ENCODE assay signal across 28 cellular contexts in the genomic region with DNA sequence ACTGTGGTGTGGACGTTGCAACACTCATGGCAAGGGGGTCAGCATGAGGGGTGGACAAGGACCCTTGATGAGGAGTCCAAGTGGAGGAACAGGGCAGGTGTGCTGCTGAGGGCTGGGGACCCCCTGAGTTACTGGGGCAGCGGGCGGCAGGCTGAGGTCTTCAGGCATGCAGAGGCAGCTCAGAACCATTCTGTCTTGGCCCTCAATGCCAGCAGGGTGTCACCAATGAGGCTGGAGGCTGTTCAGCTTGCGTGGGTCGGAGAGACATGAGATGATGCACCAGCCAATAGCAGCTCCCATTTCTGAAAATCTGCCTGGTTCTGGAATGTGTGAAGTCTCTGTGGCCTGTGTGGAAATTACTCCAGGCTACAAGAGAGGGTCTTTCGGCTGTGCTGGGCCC.
"Had no signal": no experiment of that assay in that cellular context is flagged by ENCODE, and none has a peak within 500 bp of the region (broad histone marks: within the 10 kb centered on the region; RNA-seq: fewer than 3 reads in every experiment).

No MANE protein-coding gene starts in this region.

- DNase-seq: activated CD4-positive, alpha-beta memory T cell treated with anti-CD3 and anti-CD28 coated beads for 36 hours; activated CD4-positive, alpha-beta T cell treated with anti-CD3 and anti-CD28 coated beads, Interleukin-2, amount 10 ng/mL, durations not matched to agents 7 days and 5 days; activated CD4-positive, CD25-positive, alpha-beta regulatory T cell; activated CD8-positive, alpha-beta memory T cell treated with anti-CD3 and anti-CD28 coated beads for 24 hours; activated naive CD8-positive, alpha-beta T cell treated with anti-CD3 and anti-CD28 coated beads, Interleukin-2, amount 50 U/mL, for 24 hours; activated T-cell treated with anti-CD3 and anti-CD28 coated beads for 4 hours; activated T-cell treated with anti-CD3 and anti-CD28 coated beads, Interleukin-2, amount 50 U/mL, for 48 hours; amniotic stem cell; brain microvascular endothelial cell; cerebellar nuclear complex; KG1; NCI-H1048; NCI-H146; NCI-H187 treated with DMSO at 0.1 percent for 48 hours; NCI-H2171 treated with DMSO at 0.1 percent for 48 hours; NCI-H226; NCI-H526 treated with DMSO at 0.1 percent for 48 hours; NK-92 treated with Interleukin-12 subunit alpha and Interleukin-12 subunit beta, amount 100 ng/mL, for 24 hours; OCI-M1; RPMI8226; T-helper 1 cell had no signal

- H3K27me3 Mint-ChIP-seq: activated naive CD8-positive, alpha-beta T cell treated with anti-CD3 and anti-CD28 coated beads, Interleukin-2, amount 50 U/mL, for 24 hours had no signal

- H3K9me3 Mint-ChIP-seq: activated CD4-positive, alpha-beta memory T cell treated with anti-CD3 and anti-CD28 coated beads for 36 hours; activated CD4-positive, alpha-beta T cell treated with anti-CD3 and anti-CD28 coated beads, Interleukin-2, amount 10 ng/mL, durations not matched to agents 7 days and 5 days; activated naive CD4-positive, alpha-beta T cell treated with anti-CD3 and anti-CD28 coated beads, Interleukin-2, amount 50 U/mL, for 72 hours; activated naive CD8-positive, alpha-beta T cell treated with anti-CD3 and anti-CD28 coated beads, Interleukin-2, amount 50 U/mL, for 24 hours; activated T-helper 17 cell treated with anti-CD3 and anti-CD28 coated beads, Interleukin-2, amount 50 U/mL, for 72 hours had no signal

- H3K27me3 ChIP-seq: brain microvascular endothelial cell, cardiac muscle cell had no signal

- H3K27ac Mint-ChIP-seq: activated CD4-positive, alpha-beta memory T cell treated with anti-CD3 and anti-CD28 coated beads for 36 hours; activated CD4-positive, alpha-beta T cell treated with anti-CD3 and anti-CD28 coated beads, Interleukin-2, amount 10 ng/mL, durations not matched to agents 7 days and 5 days; activated naive CD8-positive, alpha-beta T cell treated with anti-CD3 and anti-CD28 coated beads, Interleukin-2, amount 50 U/mL, for 24 hours; activated T-helper 17 cell treated with anti-CD3 and anti-CD28 coated beads, Interleukin-2, amount 50 U/mL, for 72 hours had no signal

- H3K4me3 ChIP-seq: cardiac muscle cell, SK-N-MC had no signal

- H3K27ac ChIP-seq: brain microvascular endothelial cell, cardiac muscle cell, SK-N-MC, VCaP had no signal

- H3K36me3 Mint-ChIP-seq: activated CD4-positive, alpha-beta memory T cell treated with anti-CD3 and anti-CD28 coated beads for 36 hours; activated naive CD4-positive, alpha-beta T cell treated with anti-CD3 and anti-CD28 coated beads, Interleukin-2, amount 50 U/mL, for 72 hours had no signal

- H3K4me3 Mint-ChIP-seq: activated CD4-positive, alpha-beta memory T cell treated with anti-CD3 and anti-CD28 coated beads for 36 hours; activated CD4-positive, alpha-beta T cell treated with anti-CD3 and anti-CD28 coated beads, Interleukin-2, amount 10 ng/mL, durations not matched to agents 7 days and 5 days; activated naive CD8-positive, alpha-beta T cell treated with anti-CD3 and anti-CD28 coated beads, Interleukin-2, amount 50 U/mL, for 24 hours; activated T-helper 17 cell treated with anti-CD3 and anti-CD28 coated beads, Interleukin-2, amount 50 U/mL, for 72 hours had no signal

- H3K4me1 Mint-ChIP-seq: activated CD4-positive, alpha-beta T cell treated with anti-CD3 and anti-CD28 coated beads, Interleukin-2, amount 10 ng/mL, durations not matched to agents 7 days and 5 days; activated naive CD8-positive, alpha-beta T cell treated with anti-CD3 and anti-CD28 coated beads, Interleukin-2, amount 50 U/mL, for 24 hours; activated T-helper 17 cell treated with anti-CD3 and anti-CD28 coated beads, Interleukin-2, amount 50 U/mL, for 72 hours had no signal

- ATAC-seq: activated naive CD4-positive, alpha-beta T cell treated with anti-CD3 and anti-CD28 coated beads, Interleukin-2, amount 50 U/mL, for 72 hours; activated naive CD8-positive, alpha-beta T cell treated with anti-CD3 and anti-CD28 coated beads, Interleukin-2, amount 50 U/mL, for 24 hours; activated T-helper 17 cell treated with anti-CD3 and anti-CD28 coated beads, Interleukin-2, amount 50 U/mL, for 72 hours; Panc1; Right ventricle myocardium inferior had no signal

- H3K36me3 ChIP-seq: brain microvascular endothelial cell, cardiac muscle cell had no signal
